Comparison of ENCODE assay signal across 26 cellular contexts in genomic region chr14:58823309-58823708, GRCh38.
"Had no signal": no experiment of that assay in that cellular context is flagged by ENCODE, and none has a peak within 500 bp of the region (broad histone marks: within the 10 kb centered on the region; RNA-seq: fewer than 3 reads in every experiment).

No MANE protein-coding gene starts in this region.

- ATAC-seq: activated CD4-positive, alpha-beta T cell treated with anti-CD3 and anti-CD28 coated beads for 36 hours; activated CD8-positive, alpha-beta memory T cell treated with anti-CD3 and anti-CD28 coated beads, Interleukin-2, amount 10 ng/mL, durations not matched to agents 7 days and 5 days; activated CD8-positive, alpha-beta T cell treated with anti-CD3 and anti-CD28 coated beads, Interleukin-2, amount 10 ng/mL, durations not matched to agents 7 days and 5 days; activated naive CD4-positive, alpha-beta T cell treated with anti-CD3 and anti-CD28 coated beads, Interleukin-2, amount 50 U/mL, for 72 hours had no signal

- H3K27me3 ChIP-seq: ascending aorta, breast epithelium, cardiac muscle cell, colonic mucosa, esophagus squamous epithelium had no signal

- H3K4me1 ChIP-seq: ascending aorta, breast epithelium, colonic mucosa, esophagus squamous epithelium had no signal

- DNase-seq: activated CD4-positive, alpha-beta memory T cell treated with anti-CD3 and anti-CD28 coated beads for 36 hours; activated CD4-positive, alpha-beta T cell treated with anti-CD3 and anti-CD28 coated beads for 36 hours; activated CD4-positive, alpha-beta T cell treated with anti-CD3 and anti-CD28 coated beads, Interleukin-2, amount 10 ng/mL, durations not matched to agents 24 days and 14 days; activated CD4-positive, CD25-positive, alpha-beta regulatory T cell; activated CD4-positive, CD25-positive, alpha-beta regulatory T cell treated with anti-CD3 and anti-CD28 coated beads, Interleukin-2, amount 50 U/mL, for 72 hours; activated CD8-positive, alpha-beta memory T cell treated with anti-CD3 and anti-CD28 coated beads, Interleukin-2, amount 10 ng/mL, durations not matched to agents 7 days and 5 days; activated CD8-positive, alpha-beta memory T cell treated with anti-CD3 and anti-CD28 coated beads, Interleukin-2, amount 50 U/mL, for 4 hours; activated CD8-positive, alpha-beta T cell treated with anti-CD3 and anti-CD28 coated beads, Interleukin-2, amount 10 ng/mL, durations not matched to agents 7 days and 5 days; activated effector memory CD4-positive, alpha-beta T cell treated with anti-CD3 and anti-CD28 coated beads, Interleukin-2, amount 50 U/mL, for 16 hours; activated naive CD4-positive, alpha-beta T cell treated with anti-CD3 and anti-CD28 coated beads for 36 hours; activated naive CD8-positive, alpha-beta T cell treated with anti-CD3 and anti-CD28 coated beads, Interleukin-2, amount 10 ng/mL, durations not matched to agents 7 days and 5 days; activated T-cell treated with anti-CD3 and anti-CD28 coated beads, Interleukin-2, amount 50 U/mL, for 1 hour; activated T-cell treated with anti-CD3 and anti-CD28 coated beads, Interleukin-2, amount 50 U/mL, for 48 hours; central memory CD4-positive, alpha-beta T cell; cerebellar nuclear complex; colonic mucosa; effector CD8-positive, alpha-beta T cell; esophagus squamous epithelium; foreskin melanocyte; head of caudate nucleus; hippocampal formation had no signal

- H3K4me3 ChIP-seq: ascending aorta, breast epithelium, cardiac muscle cell, colonic mucosa, esophagus squamous epithelium had no signal

- H3K36me3 ChIP-seq: ascending aorta, breast epithelium, cardiac muscle cell, colonic mucosa, esophagus squamous epithelium had no signal

- H3K9me3 ChIP-seq: ascending aorta, breast epithelium, colonic mucosa, esophagus squamous epithelium had no signal

- H3K27ac ChIP-seq: ascending aorta, breast epithelium, cardiac muscle cell, colonic mucosa, epithelial cell of prostate, esophagus squamous epithelium had no signal
